16 cellular contexts compared by ENCODE assay signal in genomic region chr20:38673261-38673660, GRCh38. TPM values are rescaled to one million over a fixed set of nuclear protein-coding genes. Genes with fewer than 3 reads are reported as not detected.
DNase-seq lines count a peak whose midpoint lies in the region; ATAC-seq, FAIRE-seq and TF ChIP-seq lines count a peak whose summit lies in the region.
"Had no signal": no experiment of that assay in that cellular context is flagged by ENCODE, and none has a peak within 500 bp of the region (broad histone marks: within the 10 kb centered on the region; RNA-seq: fewer than 3 reads in every experiment).

No MANE protein-coding gene starts in this region.

- DNase-seq in SK-N-SH (no peak), OCI-LY7 (ENCODE audit: low spot score) (no peak), H1 (ENCODE audit: low read depth in 1 of 2, low spot score in 2 of 2) (no peak), osteoblast (ENCODE audit: insufficient read length, low spot score, missing footprints) (no peak), pancreas (no peak), NCI-H524 (lab: John Stamatoyannopoulos, UW) (no peak), GOT3 (lab: John Stamatoyannopoulos, UW) (no peak)
- DNase-seq: GDM1 had no signal

- H2BK20ac ChIP-seq in H1 (ENCODE audit: low read length), result no peak overlapping the region

- H3K56ac ChIP-seq in H1 (replicated peaks; ENCODE audit: insufficient read length, low read depth, low read length), result no peak overlapping the region

- no peak overlapping the region for H4K8ac ChIP-seq in H1 (ENCODE audit: extremely low read depth, insufficient read depth, low read length)

- H3K4ac ChIP-seq in H1 (replicated peaks; ENCODE audit: insufficient read length, low read depth, low read length), result no peak overlapping the region

- H3K4me1 ChIP-seq in SK-N-SH (ENCODE audit: control insufficient read depth in 1 of 2, insufficient read depth in 2 of 2, low read depth in 1 of 2, low read length in 1 of 2) (peaks cover 0 to 15% of the 10 kb centered on the region in 2 experiments; a peak in 1 of 4 replicates), OCI-LY7 (ENCODE audit: insufficient read depth, low read length, poor library complexity, severe bottlenecking) (peaks cover 9% of the 10 kb centered on the region), H1 (replicated peaks in 1 of 4; ENCODE audit: control insufficient read depth in 3 of 4, insufficient read depth in 4 of 4, low read length in 3 of 4) (peaks cover 2 to 17% (median 10%) of the 10 kb centered on the region in 4 experiments; a peak in 5 of 7 replicates), osteoblast (ENCODE audit: insufficient read depth, low read length) (peaks cover 8% of the 10 kb centered on the region), pancreas (peaks cover 0 to 3% (median 0%) of the 10 kb centered on the region in 3 donors)

- H3K4me3 ChIP-seq in SK-N-SH (ENCODE audit: low read depth in 2 of 2, low read length in 1 of 2) (peak overlapping the region; percentile 59 to 76; a peak in 3 of 4 replicates), OCI-LY7 (ENCODE audit: low read depth, low read length, poor library complexity, severe bottlenecking) (peak overlapping the region; percentile 73), H1 (ENCODE audit: extremely low read depth in 1 of 4, insufficient read depth in 2 of 4, low read depth in 3 of 4, low read length in 4 of 4) (peak overlapping the region in 3 of 4 experiments; percentile 60 to 86 (median 65); a peak in 5 of 8 replicates), osteoblast (ENCODE audit: insufficient read depth, low read length) (peak overlapping the region; percentile 74), pancreas (no peak overlapping the region)

- no peak overlapping the region for H2BK12ac ChIP-seq in H1 (ENCODE audit: low read depth, low read length)

- H3K4me2 ChIP-seq in SK-N-SH, result peak overlapping the region; percentile 97
- H3K4me2 ChIP-seq in OCI-LY7 (ENCODE audit: low read length), result peak overlapping the region; percentile 87
- H3K4me2 ChIP-seq in H1 (ENCODE audit: insufficient read depth in 1 of 2, low read depth in 2 of 2, low read length in 2 of 2), result peak overlapping the region; percentile 98 to 100
- H3K4me2 ChIP-seq in osteoblast (ENCODE audit: insufficient read depth, low read length), result peak overlapping the region; percentile 77

- TF ChIP-seq RAD21 in SK-N-SH (IDR thresholded peaks at IDR 0.05; ENCODE audit: low read length) (no peak), H1 (IDR thresholded peaks at IDR 0.05 in 1 of 2, conservative IDR thresholded peaks at IDR 0.05 in 1 of 2; ENCODE audit: low read depth in 2 of 2, low read length in 2 of 2) (no peak)

- FAIRE-seq in H1 (lab: Jason Lieb, UNC) (no peak), pancreas (lab: Jason Lieb, UNC) (no peak)

- H4K20me1 ChIP-seq in SK-N-SH (ENCODE audit: insufficient read depth), result no peaks in the 10 kb centered on the region
- no peaks in the 10 kb centered on the region for H4K20me1 ChIP-seq in OCI-LY7 (ENCODE audit: insufficient read depth, low read length)
- H4K20me1 ChIP-seq in H1 (replicated peaks in 1 of 2; ENCODE audit: control insufficient read depth in 1 of 2, insufficient read depth in 2 of 2, low read length in 2 of 2), result no peaks in the 10 kb centered on the region
- peaks cover 3% of the 10 kb centered on the region for H4K20me1 ChIP-seq in osteoblast (ENCODE audit: insufficient read depth, low read length)

- no peak overlapping the region for H3K14ac ChIP-seq in H1 (ENCODE audit: insufficient read length)

- H3K79me2 ChIP-seq in SK-N-SH (ENCODE audit: insufficient read depth) (no peaks in the 10 kb centered on the region), OCI-LY7 (ENCODE audit: insufficient read depth, low read depth, low read length) (no peaks in the 10 kb centered on the region), H1 (ENCODE audit: control insufficient read depth in 1 of 2, insufficient read depth in 2 of 2, low read length in 2 of 2) (no peaks in the 10 kb centered on the region), osteoblast (ENCODE audit: insufficient read depth, low read length) (no peaks in the 10 kb centered on the region)

- H3K27me3 ChIP-seq in SK-N-SH (ENCODE audit: insufficient read depth), result no peaks in the 10 kb centered on the region
- peaks cover 3 to 38% (median 18%) of the 10 kb centered on the region in 4 experiments for H3K27me3 ChIP-seq in H1 (replicated peaks in 1 of 4; ENCODE audit: control insufficient read depth in 3 of 4, extremely low read depth in 1 of 4, insufficient read depth in 3 of 4, low read length in 3 of 4)
- H3K27me3 ChIP-seq in osteoblast (ENCODE audit: insufficient read depth, low read length), result peaks cover 21% of the 10 kb centered on the region
- H3K27me3 ChIP-seq in pancreas, result peaks cover 0 to 8% (median 4%) of the 10 kb centered on the region in 4 donors

- H3K23ac ChIP-seq in H1 (ENCODE audit: insufficient read length), result no peak overlapping the region

- H2BK120ac ChIP-seq in H1 (replicated peaks; ENCODE audit: low read depth, low read length), result no peak overlapping the region

- H2AFZ ChIP-seq in SK-N-SH (ENCODE audit: low read depth) (peak overlapping the region; percentile 97), OCI-LY7 (ENCODE audit: low read length) (peak overlapping the region; percentile 87; the same call in 1 of the 2 replicates), H1 (ENCODE audit: low read length) (no peak overlapping the region), osteoblast (ENCODE audit: low read length) (no peak overlapping the region)

- H2BK5ac ChIP-seq in H1 (ENCODE audit: low read depth, low read length), result no peak overlapping the region

- H3K18ac ChIP-seq in H1 (ENCODE audit: extremely low read depth, low read length), result no peak overlapping the region

- no peak overlapping the region for H3K27ac ChIP-seq in SK-N-SH (ENCODE audit: low read depth in 2 of 2, low read length in 1 of 2)
- H3K27ac ChIP-seq in OCI-LY7 (ENCODE audit: low read depth, low read length, poor library complexity, severe bottlenecking), result no peak overlapping the region
- H3K27ac ChIP-seq in H1 (ENCODE audit: low read depth, low read length), result no peak overlapping the region
- no peak overlapping the region for H3K27ac ChIP-seq in osteoblast (ENCODE audit: low read depth, low read length)
- H3K27ac ChIP-seq in pancreas, result no peak overlapping the region
- H3K27ac ChIP-seq: epithelial cell of prostate had no signal

- H3K36me3 ChIP-seq in SK-N-SH (replicated peaks in 1 of 2; ENCODE audit: control insufficient read depth in 1 of 2, insufficient read depth in 2 of 2, low read length in 1 of 2) (no peaks in the 10 kb centered on the region), OCI-LY7 (ENCODE audit: insufficient read depth, low read length) (no peaks in the 10 kb centered on the region), H1 (ENCODE audit: control insufficient read depth in 2 of 4, insufficient read depth in 4 of 4, low read length in 3 of 4) (no peaks in the 10 kb centered on the region), osteoblast (ENCODE audit: insufficient read depth, low read length) (no peaks in the 10 kb centered on the region), pancreas (no peaks in the 10 kb centered on the region)

- CTCF ChIA-PET in SK-N-SH (lab: Yijun Ruan, JAX) (interaction anchor here (1.0 to 5.2 kb wide), 9 partner anchors 12 to 79 kb away, joined by 3 to 21 read pairs (median 5); no protein-coding TSS in a partner anchor), OCI-LY7 (lab: Charles Lee; ENCODE audit: unreplicated experiment) (interaction anchor here (0.6 kb wide), 1 partner anchor 30 kb away, joined by 3 read pairs; no protein-coding TSS in a partner anchor), H1 (lab: Charles Lee; ENCODE audit: partially characterized antibody) (interaction anchor here (0.6 to 7.7 kb wide), 14 partner anchors 11 to 77 kb away, joined by 3 to 80 read pairs (median 4); partner anchors contain the start of gene SLC32A1)

- TF ChIP-seq EP300 in SK-N-SH (IDR thresholded peaks at IDR 0.05; ENCODE audit: borderline replicate concordance in 1 of 2, low read depth in 1 of 2, low read length in 1 of 2), result no peak
- TF ChIP-seq EP300 in H1 (IDR thresholded peaks at IDR 0.05; ENCODE audit: borderline replicate concordance in 1 of 2, low read depth in 2 of 2, low read length in 2 of 2), result no peak

- H3K9ac ChIP-seq in SK-N-SH (0 out of 2 replicates have a peak overlapping the region, but pooled peaks have one; percentile 55), H1 (replicated peaks in 1 of 4; ENCODE audit: extremely low read depth in 1 of 4, low read depth in 3 of 4, low read length in 3 of 4) (no peak overlapping the region)

- H3K79me1 ChIP-seq in H1 (ENCODE audit: low read depth, low read length), result no peaks in the 10 kb centered on the region

- H3K9me3 ChIP-seq in SK-N-SH (no peaks in the 10 kb centered on the region), OCI-LY7 (ENCODE audit: low read length) (no peaks in the 10 kb centered on the region), H1 (ENCODE audit: insufficient read depth in 2 of 2, low read depth in 1 of 2, low read length in 1 of 2) (no peaks in the 10 kb centered on the region), osteoblast (ENCODE audit: low read depth, low read length) (no peaks in the 10 kb centered on the region), pancreas (no peaks in the 10 kb centered on the region)

- intact Hi-C loops in OCI-LY7 (cut with micrococcal nuclease; ENCODE audit: unreplicated experiment), result no loop called here
- intact Hi-C loops in pancreas (cut with DNase I), result no loop called here

- H3F3A ChIP-seq in SK-N-SH (replicated peaks; ENCODE audit: insufficient read depth), result no peaks in the 10 kb centered on the region

- POLR2A ChIA-PET in SK-N-SH (lab: Yijun Ruan, JAX) (interaction anchor here (1.0 to 1.8 kb wide), 2 partner anchors 13 to 20 kb away, joined by 3 to 5 read pairs; no protein-coding TSS in a partner anchor), OCI-LY7 (lab: Charles Lee) (interaction anchor here (0.6 to 0.7 kb wide), 2 partner anchors 35 to 42 kb away, joined by 4 read pairs; no protein-coding TSS in a partner anchor), H1 (lab: Charles Lee; ENCODE audit: partially characterized antibody) (interaction anchor here (0.9 to 1.7 kb wide), 4 partner anchors 19 to 253 kb away, joined by 3 to 9 read pairs (median 4); partner anchors contain the start of genes FAM83D and SLC32A1)

- TF ChIP-seq POLR2A in H1 (IDR thresholded peaks at IDR 0.05; ENCODE audit: control extremely low read depth in 1 of 2, low read depth in 2 of 2, low read length in 2 of 2), result no peak

- no peaks in the 10 kb centered on the region for H3K9me2 ChIP-seq in SK-N-SH
- H3K9me2 ChIP-seq in OCI-LY7 (ENCODE audit: insufficient read depth, low read length), result no peaks in the 10 kb centered on the region

- TF ChIP-seq CTCF in SK-N-SH (IDR thresholded peaks at IDR 0.05) (no peak), OCI-LY7 (conservative IDR thresholded peaks at IDR 0.05; ENCODE audit: low read length) (no peak), H1 (IDR thresholded peaks at IDR 0.05; ENCODE audit: control extremely low read depth in 1 of 3, insufficient read depth in 1 of 3, low read depth in 1 of 3, low read length in 3 of 3) (no peak), osteoblast (IDR thresholded peaks at IDR 0.05; ENCODE audit: extremely low read depth, low read depth, low read length) (no peak), pancreas (IDR thresholded peaks at IDR 0.05) (no peak)

- BruUV-seq in OCI-LY7 (replicated peaks; lab: Mats Ljungman, UMichigan), result no TSS peak

- no peak overlapping the region for H4K5ac ChIP-seq in H1 (ENCODE audit: insufficient read length, low read depth, low read length)

- no peak overlapping the region for H4K91ac ChIP-seq in H1 (replicated peaks; ENCODE audit: insufficient read length, low read length)

- H2AK5ac ChIP-seq in H1 (ENCODE audit: low read depth, low read length), result no peak overlapping the region

- no peak overlapping the region for H2BK15ac ChIP-seq in H1 (ENCODE audit: low read length)

- ATAC-seq in SK-N-SH treated with all-trans-retinoic acid at 6 μM for 48 hours (no peak), pancreas (no peak)
- ATAC-seq: sciatic nerve had no signal

- 81% methylated on average over 5 of the region's 5 CpGs for WGBS in SK-N-SH (ENCODE audit: low lambda C conversion rate)
- 36% methylated on average over 5 of the region's 5 CpGs; no CpG with 5 or more reads in 1 of the 2 experiments for WGBS in H1 (ENCODE audit: extremely low coverage in 1 of 2, insufficient coverage in 1 of 2, insufficient read length in 1 of 2, insufficient replicate concordance in 2 of 2, low coverage in 1 of 2, low lambda C conversion rate in 2 of 2, missing lambda C conversion rate in 1 of 2), 2 experiments
- WGBS in pancreas, 2 donors, result 29 to 40% methylated on average over 5 of the region's 5 CpGs

- peaks cover 6% of the 10 kb centered on the region for H3K23me2 ChIP-seq in H1 (ENCODE audit: low read depth, low read length)

RNA-seq across cellular contexts. Expression of gene SLC32A1, which starts 51.0 kb away (rescaled TPM):
- polyA plus RNA-seq in SK-N-SH (2012; rRNA removed) (not detected in 2 replicates), H1 (2011; rRNA removed) (0.09 and 0.19 TPM in 2 replicates), pancreas (not detected)
- polyA plus RNA-seq in SK-N-SH (2012; cell fraction: cytosol; rRNA removed), result not detected in 2 replicates
- polyA plus RNA-seq in SK-N-SH (2012; cell fraction: nucleus; rRNA removed), result not detected in 2 replicates
- total RNA-seq in OCI-LY7 (2014; rRNA removed; shearing (Covaris generic)), result not detected in 2 replicates
- total RNA-seq in OCI-LY7 (2022) (not detected in 2 replicates), osteoblast (not detected in 2 replicates), pancreas (not detected)
- total RNA-seq in H1 (2021; fragmentation: NEBNext Ultra II Directional; extraction: Animal tissue kit (Norgen Biotek cat#: 25700)), result 0.15 and 0.33 TPM in 2 replicates
- 0.10 TPM for polyA plus RNA-seq in H1 (2011; cell fraction: cytosol; rRNA removed)
- polyA plus RNA-seq in H1 (2011; cell fraction: nucleus; rRNA removed), result 0.20 TPM
- 0.12 to 0.53 TPM (median 0.31 TPM) in 4 replicates for polyA plus RNA-seq in H1 (2012, experiment 1 of 2)
- 0.13 TPM for polyA plus RNA-seq in H1 (2012, experiment 2 of 2)
- 0.28 TPM for polyA plus RNA-seq in H1 (2013, experiment 1 of 2)
- polyA plus RNA-seq in H1 (2013, experiment 2 of 2), result 0.33 TPM
- polyA minus RNA-seq in H1 (2011; rRNA and poly(A)+ RNA removed), result 0.12 and 0.16 TPM in 2 replicates
- not detected for polyA minus RNA-seq in H1 (2011; cell fraction: cytosol; rRNA and poly(A)+ RNA removed)
- not detected for polyA minus RNA-seq in H1 (2011; cell fraction: nucleus; rRNA and poly(A)+ RNA removed)
- total RNA-seq: A172; HT1080; left cardiac atrium; NCI-H460; sciatic nerve; T-helper 2 cell treated with Interferon-gamma antibody and Interleukin-4, amounts not matched to agents 100 ng/mL and 5 ng/mL, for 36 hours had no signal

Comparison
In these comparisons a context has a peak if more than half of its experiments do, and no peak if none do; other contexts are left out.
1. H2AFZ ChIP-seq: peak in SK-N-SH (single experiment) and OCI-LY7 (single experiment); none in H1 (single experiment) and osteoblast (single experiment).
2. H3K4me3 ChIP-seq: peak in SK-N-SH (2 of 2), OCI-LY7 (single experiment), H1 (3 of 4) and osteoblast (single experiment); none in pancreas (0 of 4).
3. Peak in every context shown above with its lines, with median percentiles within 50 percentile points of each other: H3K4me2 ChIP-seq.